ENCODE assay signal across 9 cellular contexts in the genomic region with DNA sequence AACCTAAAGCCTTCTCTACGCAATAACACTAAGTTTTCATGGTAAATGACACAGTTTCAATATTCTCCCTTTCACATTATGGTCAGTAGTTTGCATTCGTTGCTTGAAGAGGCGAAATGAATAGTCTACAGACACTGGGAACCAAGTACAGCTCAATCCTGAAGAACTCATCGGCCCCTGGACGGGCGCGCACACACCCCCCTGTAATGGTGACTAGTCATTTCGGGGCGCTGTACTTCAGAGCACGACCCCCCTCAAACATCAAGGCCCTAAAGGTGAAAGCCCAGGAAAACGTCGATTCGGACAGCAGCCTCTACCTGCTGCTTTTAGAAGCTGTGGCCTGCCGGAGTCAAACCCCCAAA. TPM values are rescaled to one million over a fixed set of nuclear protein-coding genes. Genes with fewer than 3 reads are reported as not detected.
DNase-seq lines count a peak whose midpoint lies in the region; ATAC-seq, FAIRE-seq and TF ChIP-seq lines count a peak whose summit lies in the region.
"Had no signal": no experiment of that assay in that cellular context is flagged by ENCODE, and none has a peak within 500 bp of the region (broad histone marks: within the 10 kb centered on the region; RNA-seq: fewer than 3 reads in every experiment).

No MANE protein-coding gene starts in this region.

- H3K36me3 ChIP-seq in GM12878 (ENCODE audit: control insufficient read depth in 2 of 2, insufficient read depth in 2 of 2, low read length in 1 of 2), result no peaks in the 10 kb centered on the region; a peak in 1 of 4 replicates
- no peaks in the 10 kb centered on the region for H3K36me3 ChIP-seq in left lung

- no peaks in the 10 kb centered on the region for H3K9me3 ChIP-seq in GM12878 (replicated peaks; ENCODE audit: control insufficient read depth, insufficient read depth, low read length)
- H3K9me3 ChIP-seq in left lung, result no peaks in the 10 kb centered on the region

- H3K4me1 ChIP-seq in GM12878 (ENCODE audit: control insufficient read depth, insufficient read depth, low read length) (peaks cover 7% of the 10 kb centered on the region), left lung (peaks cover 17 to 84% of the 10 kb centered on the region in 2 donors)

- BruUV-seq in GM12878 (replicated peaks; lab: Mats Ljungman, UMichigan), result no TSS peak

- H3K9me3 Mint-ChIP-seq in IgD-negative memory B cell, result no peaks in the 10 kb centered on the region

- POLR2A ChIA-PET in GM12878 (lab: Charles Lee), result interaction anchor here (0.5 to 4.8 kb wide), 12 partner anchors 9 to 338 kb away, joined by 3 to 59 read pairs (median 4); a partner anchor contains a TSS

- H3K9ac ChIP-seq in GM12878 (ENCODE audit: control insufficient read depth, insufficient read depth, low read length), result peak overlapping the region; percentile 98

- H4K20me1 ChIP-seq in GM12878 (ENCODE audit: control insufficient read depth, insufficient read depth), result no peaks in the 10 kb centered on the region

- TF ChIP-seq EP300 in GM12878 (IDR thresholded peaks at IDR 0.05; ENCODE audit: borderline replicate concordance in 1 of 2, control insufficient read depth in 1 of 2, low read depth in 2 of 2, low read length in 2 of 2), result no peak

- H3K4me3 ChIP-seq in GM12878 (peak overlapping the region; percentile 85), left lung (peak overlapping the region; percentile 62 to 91)

- TF ChIP-seq RAD21 in GM12878 (IDR thresholded peaks at IDR 0.05; ENCODE audit: insufficient read depth, low read depth, low read length), result no peak

- H2AFZ ChIP-seq in GM12878 (ENCODE audit: control insufficient read depth, low read depth, low read length), result peak overlapping the region; percentile 76

- H3K4me3 Mint-ChIP-seq in IgD-negative memory B cell, result peak overlapping the region; percentile 89 to 100 (median 99)

- H3K36me3 Mint-ChIP-seq in IgD-negative memory B cell, result peaks cover 6% of the 10 kb centered on the region

- in situ Hi-C loops in GM12878 (cut with MboI), result no loop called here

- H3K27ac ChIP-seq in GM12878 (ENCODE audit: control insufficient read depth, insufficient read depth) (peak overlapping the region; percentile 92), left lung (peak overlapping the region; percentile 98 to 99), temporal lobe (ENCODE audit: low read depth, low read length) (peak overlapping the region; percentile 81)

- 1% methylated on average over 14 of the region's 14 CpGs for WGBS in GM12878 (ENCODE audit: insufficient coverage, insufficient replicate concordance, low lambda C conversion rate, missing lambda C conversion rate)

- peaks cover 54% of the 10 kb centered on the region for H3K79me2 ChIP-seq in GM12878 (ENCODE audit: control insufficient read depth, insufficient read depth, low read length)

- TF ChIP-seq CTCF in GM12878 (IDR thresholded peaks at IDR 0.05 in 2 of 3, conservative IDR thresholded peaks at IDR 0.05 in 1 of 3; ENCODE audit: control insufficient read depth in 2 of 3, extremely low read depth in 1 of 3, insufficient read depth in 1 of 3, low read depth in 3 of 3, low read length in 3 of 3) (no peak), left lung (IDR thresholded peaks at IDR 0.05) (no peak)

- H3K27me3 Mint-ChIP-seq in IgD-negative memory B cell, result no peaks in the 10 kb centered on the region

- peak overlapping the region; percentile 81 for H3K4me2 ChIP-seq in GM12878 (ENCODE audit: control insufficient read depth, insufficient read depth)

- RAD21 ChIA-PET in GM12878 (lab: Charles Lee; ENCODE audit: unreplicated experiment), result interaction anchor here (0.9 to 5.3 kb wide), 17 partner anchors 9 to 301 kb away, joined by 3 to 31 read pairs (median 6); a partner anchor contains a TSS

- peak; percentile 34 for DNase-seq in GM03348 (ENCODE audit: low spot score)
- no peak for DNase-seq in GM12878 (ENCODE audit: low read depth, low spot score)
- DNase-seq in left lung, result no peak
- DNase-seq in NCI-H1105 (lab: John Stamatoyannopoulos, UW), result no peak
- no peak for DNase-seq in GF-D8 (lab: John Stamatoyannopoulos, UW)

- peak overlapping the region; percentile 96 to 100 (median 98) for H3K27ac Mint-ChIP-seq in IgD-negative memory B cell

- no peak for FAIRE-seq in GM12878 (lab: Jason Lieb, UNC)
- FAIRE-seq: TTC549 had no signal

- CTCF ChIA-PET in GM12878 (lab: Yijun Ruan, JAX), result interaction anchor here (0.6 to 3.0 kb wide), 12 partner anchors 8 to 449 kb away, joined by 3 to 25 read pairs (median 3); a partner anchor contains a TSS

- SMC1A ChIA-PET in GM12878 (lab: Charles Lee; ENCODE audit: uncharacterized antibody, unreplicated experiment), result interaction anchor here (0.6 to 6.8 kb wide), 7 partner anchors 13 to 141 kb away, joined by 3 to 68 read pairs (median 4); no protein-coding TSS in a partner anchor

- peak; percentile 28 for ATAC-seq in GM12878
- ATAC-seq in left lung, result peak; percentile 28
- no peak for ATAC-seq in HG03565 (IDR thresholded peaks at IDR 0.05; ENCODE audit: unreplicated experiment)

- no peaks in the 10 kb centered on the region for H3K27me3 ChIP-seq in GM12878 (replicated peaks in 1 of 2; ENCODE audit: control insufficient read depth in 2 of 2, insufficient read depth in 2 of 2, low read length in 1 of 2)
- H3K27me3 ChIP-seq in left lung, result no peaks in the 10 kb centered on the region

- no peak for TF ChIP-seq POLR2A in GM12878 (IDR thresholded peaks at IDR 0.05; ENCODE audit: low read depth, low read length)

- H3K4me1 Mint-ChIP-seq in IgD-negative memory B cell, result peaks cover 30 to 37% (median 32%) of the 10 kb centered on the region in 3 donors

- intact Hi-C loops in GM12878 (cut with micrococcal nuclease; ENCODE audit: unreplicated experiment), result loop anchor here (5.0 to 10.0 kb wide), 3 partner anchors 50 to 547 kb away; a partner anchor contains a TSS
- intact Hi-C loops in left lung (cut with DNase I), result no loop called here

TF ChIP-seq in GM12878, 131 proteins besides CTCF, POLR2A, EP300 and RAD21 (continues in another document):
- TF ChIP-seq LARP7 (IDR thresholded peaks at IDR 0.05), result no peak
- no peak for TF ChIP-seq NR2F1 (conservative IDR thresholded peaks at IDR 0.05)
- TF ChIP-seq CHD1 (IDR thresholded peaks at IDR 0.05; ENCODE audit: low read depth, low read length), result no peak
- no peak for TF ChIP-seq SREBF2 (IDR thresholded peaks at IDR 0.05; ENCODE audit: low read length)
- TF ChIP-seq, protein P1, sequence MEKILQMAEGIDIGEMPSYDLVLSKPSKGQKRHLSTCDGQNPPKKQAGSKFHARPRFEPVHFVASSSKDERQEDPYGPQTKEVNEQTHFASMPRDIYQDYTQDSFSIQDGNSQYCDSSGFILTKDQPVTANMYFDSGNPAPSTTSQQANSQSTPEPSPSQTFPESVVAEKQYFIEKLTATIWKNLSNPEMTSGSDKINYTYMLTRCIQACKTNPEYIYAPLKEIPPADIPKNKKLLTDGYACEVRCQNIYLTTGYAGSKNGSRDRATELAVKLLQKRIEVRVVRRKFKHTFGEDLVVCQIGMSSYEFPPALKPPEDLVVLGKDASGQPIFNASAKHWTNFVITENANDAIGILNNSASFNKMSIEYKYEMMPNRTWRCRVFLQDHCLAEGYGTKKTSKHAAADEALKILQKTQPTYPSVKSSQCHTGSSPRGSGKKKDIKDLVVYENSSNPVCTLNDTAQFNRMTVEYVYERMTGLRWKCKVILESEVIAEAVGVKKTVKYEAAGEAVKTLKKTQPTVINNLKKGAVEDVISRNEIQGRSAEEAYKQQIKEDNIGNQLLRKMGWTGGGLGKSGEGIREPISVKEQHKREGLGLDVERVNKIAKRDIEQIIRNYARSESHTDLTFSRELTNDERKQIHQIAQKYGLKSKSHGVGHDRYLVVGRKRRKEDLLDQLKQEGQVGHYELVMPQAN (conservative IDR thresholded peaks at IDR 0.05), result peak; percentile 23; the same call in 1 of the 2 replicates

RNA-seq across cellular contexts. Expression of a gene that starts 1.0 kb away (rescaled TPM):
- 50.1 TPM for polyA plus RNA-seq in IgD-negative memory B cell
- 157 and 185 TPM in 2 replicates for total RNA-seq in GM12878 (2013; cell fraction: nucleolus; rRNA removed)
- 54.4 and 64.7 TPM in 2 replicates for total RNA-seq in GM12878 (2014; rRNA removed)
- total RNA-seq in GM12878 (2014; rRNA removed; fragmentation: Illumina TruSeq; extraction: Trizol), result 45.7 and 49.0 TPM in 2 replicates
- total RNA-seq in GM12878 (2021), result 43.2 and 48.5 TPM in 2 replicates
- 23.2 TPM for polyA plus RNA-seq in GM12878 (2011; ENCODE audit: low read depth)
- 70.1 and 94.8 TPM in 2 replicates for polyA plus RNA-seq in GM12878 (2011; rRNA removed)
- 33.0 and 40.1 TPM in 2 replicates for polyA plus RNA-seq in GM12878 (2011; cell fraction: cytosol; rRNA removed)
- polyA plus RNA-seq in GM12878 (2011; cell fraction: nucleus; rRNA removed), result 70.9 and 82.5 TPM in 2 replicates
- polyA plus RNA-seq in GM12878 (2012), result 32.3 and 38.2 TPM in 2 replicates
- polyA plus RNA-seq in GM12878 (2014; fragmentation: Illumina TruSeq; extraction: Trizol), result 66.8 and 78.2 TPM in 2 replicates
- polyA plus RNA-seq in GM12878 (2014; fragmentation: Nextera tagmentation; extraction: Ambion mirVana), result 10 to 100 TPM; 15.8 to 22.3 TPM
- 50.5 and 57.5 TPM in 2 replicates for polyA plus RNA-seq in GM12878 (2014; rRNA removed)
- 10 to 100 TPM; 61.4 to 68.4 TPM for polyA plus RNA-seq in GM12878 (2016; fragmentation: Nextera tagmentation; extraction: Ambion mirVana)
- 44.7 and 45.5 TPM in 2 replicates for polyA minus RNA-seq in GM12878 (2011; rRNA and poly(A)+ RNA removed)
- polyA minus RNA-seq in GM12878 (2011; cell fraction: cytosol; rRNA and poly(A)+ RNA removed), result 18.2 and 18.7 TPM in 2 replicates
- polyA minus RNA-seq in GM12878 (2011; cell fraction: nucleus; rRNA and poly(A)+ RNA removed), result 35.0 and 39.2 TPM in 2 replicates
- 100 to 1,000 TPM in 1 of 2 donors, 10 to 100 TPM in 1; 95.3 to 100 TPM for total RNA-seq in left lung
- 92.0 TPM for total RNA-seq in temporal lobe

RNA-seq across cellular contexts. Expression of a gene that starts 53.6 kb away (rescaled TPM):
- polyA plus RNA-seq in IgD-negative memory B cell (not detected), GM12878 (2011; rRNA removed) (0.04 and 0.12 TPM in 2 replicates), GM12878 (2014; fragmentation: Illumina TruSeq; extraction: Trizol) (0.07 TPM in 1 of 2 replicates, not detected in the other), GM12878 (2014; fragmentation: Nextera tagmentation; extraction: Ambion mirVana) (under 1 TPM; 0.05 to 0.08 TPM), GM12878 (2014; rRNA removed) (0.04 TPM in 1 of 2 replicates, not detected in the other), GM12878 (2016; fragmentation: Nextera tagmentation; extraction: Ambion mirVana) (not detected)
- total RNA-seq in GM12878 (2013; cell fraction: nucleolus; rRNA removed), result 0.23 TPM in 1 of 2 replicates, not detected in the other
- total RNA-seq in GM12878 (2014; rRNA removed) (0.11 TPM in 1 of 2 replicates, not detected in the other), GM12878 (2014; rRNA removed; fragmentation: Illumina TruSeq; extraction: Trizol) (not detected in 2 replicates), GM12878 (2021) (not detected in 2 replicates), left lung (under 1 TPM; 0.12 to 0.13 TPM), temporal lobe (not detected)
- not detected for polyA plus RNA-seq in GM12878 (2011; ENCODE audit: low read depth)
- polyA plus RNA-seq in GM12878 (2011; cell fraction: cytosol; rRNA removed), result 0.10 and 0.12 TPM in 2 replicates
- 0.09 TPM in 1 of 2 replicates, not detected in the other for polyA plus RNA-seq in GM12878 (2011; cell fraction: nucleus; rRNA removed)
- 0.04 and 0.07 TPM in 2 replicates for polyA plus RNA-seq in GM12878 (2012)
- 0.21 and 0.29 TPM in 2 replicates for polyA minus RNA-seq in GM12878 (2011; rRNA and poly(A)+ RNA removed)
- polyA minus RNA-seq in GM12878 (2011; cell fraction: cytosol; rRNA and poly(A)+ RNA removed), result not detected in 2 replicates
- not detected in 2 replicates for polyA minus RNA-seq in GM12878 (2011; cell fraction: nucleus; rRNA and poly(A)+ RNA removed)
